ENCODE assay signal across 1 cellular context in the genomic region with DNA sequence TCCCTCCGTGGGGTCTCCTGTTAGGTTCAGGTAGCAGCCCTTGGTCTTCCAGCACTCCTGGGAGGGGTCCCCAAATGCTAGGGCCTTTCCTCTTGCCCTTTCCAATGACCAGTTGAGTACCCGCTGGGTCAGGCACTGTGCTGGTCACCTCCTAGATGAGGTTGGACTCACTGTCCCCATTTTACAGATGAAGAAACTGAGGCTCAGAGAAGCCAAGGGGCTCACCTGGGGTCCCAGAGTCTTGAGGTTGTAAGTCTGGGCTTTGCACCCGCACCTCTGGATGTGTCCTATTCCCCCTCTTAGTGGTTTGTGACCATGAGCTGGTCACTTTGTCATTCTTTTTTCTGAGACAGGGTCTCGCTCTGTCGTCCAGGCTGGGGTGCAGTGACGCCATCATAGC.
TF ChIP-seq lines count a peak whose summit lies in the region.

No MANE protein-coding gene starts in this region.

TF ChIP-seq in HepG2, 621 proteins besides CTCF, POLR2A, EP300 and RAD21:
- TF ChIP-seq, protein P1, sequence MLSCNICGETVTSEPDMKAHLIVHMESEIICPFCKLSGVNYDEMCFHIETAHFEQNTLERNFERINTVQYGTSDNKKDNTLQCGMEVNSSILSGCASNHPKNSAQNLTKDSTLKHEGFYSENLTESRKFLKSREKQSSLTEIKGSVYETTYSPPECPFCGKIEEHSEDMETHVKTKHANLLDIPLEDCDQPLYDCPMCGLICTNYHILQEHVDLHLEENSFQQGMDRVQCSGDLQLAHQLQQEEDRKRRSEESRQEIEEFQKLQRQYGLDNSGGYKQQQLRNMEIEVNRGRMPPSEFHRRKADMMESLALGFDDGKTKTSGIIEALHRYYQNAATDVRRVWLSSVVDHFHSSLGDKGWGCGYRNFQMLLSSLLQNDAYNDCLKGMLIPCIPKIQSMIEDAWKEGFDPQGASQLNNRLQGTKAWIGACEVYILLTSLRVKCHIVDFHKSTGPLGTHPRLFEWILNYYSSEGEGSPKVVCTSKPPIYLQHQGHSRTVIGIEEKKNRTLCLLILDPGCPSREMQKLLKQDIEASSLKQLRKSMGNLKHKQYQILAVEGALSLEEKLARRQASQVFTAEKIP (CRISPR knock-in tag; IDR thresholded peaks at IDR 0.05; ENCODE audit: borderline replicate concordance) = no peak
- TF ChIP-seq ZNF629 (CRISPR knock-in tag; conservative IDR thresholded peaks at IDR 0.05) = peak; percentile 91
